ENCODE assay signal across 1 cellular context in the genomic region with DNA sequence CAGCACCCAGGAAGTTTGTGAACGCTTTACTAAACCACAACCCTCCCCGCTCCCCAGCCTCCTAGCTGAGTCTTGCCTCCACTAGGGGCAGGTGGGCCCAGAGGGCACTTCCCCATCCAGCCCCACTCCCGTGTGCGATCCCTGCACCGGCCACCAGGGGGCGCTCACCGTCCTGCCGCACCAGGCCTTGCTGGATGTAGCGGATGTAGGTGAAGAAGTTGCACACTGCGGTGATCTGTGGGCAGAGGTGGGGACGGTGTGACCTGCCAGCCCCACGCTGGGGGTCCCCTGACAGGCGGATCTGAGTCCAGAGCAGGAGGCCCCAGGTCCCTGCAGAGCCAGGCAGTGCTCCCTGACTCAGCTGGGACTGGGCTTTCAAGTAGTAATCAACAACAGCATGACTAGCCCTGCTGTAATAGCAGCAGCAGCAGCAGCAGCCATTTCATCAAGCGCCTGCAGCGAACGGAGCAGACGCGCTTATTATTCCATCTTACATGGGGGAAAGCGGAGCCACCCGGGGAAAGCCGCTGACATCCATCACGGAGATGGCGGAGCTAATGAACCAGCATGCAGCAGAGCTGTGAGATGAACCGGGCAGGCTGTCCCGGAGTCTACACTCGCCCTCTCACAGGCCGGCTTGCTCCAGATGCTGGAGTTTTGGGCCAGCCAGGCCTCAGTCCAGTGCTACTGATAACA.
TF ChIP-seq lines count a peak whose summit lies in the region.

No MANE protein-coding gene starts in this region.

TF ChIP-seq in K562, 482 proteins besides CTCF, POLR2A, EP300 and RAD21 (continued from another document and continues in another):
- TF ChIP-seq, protein P1, sequence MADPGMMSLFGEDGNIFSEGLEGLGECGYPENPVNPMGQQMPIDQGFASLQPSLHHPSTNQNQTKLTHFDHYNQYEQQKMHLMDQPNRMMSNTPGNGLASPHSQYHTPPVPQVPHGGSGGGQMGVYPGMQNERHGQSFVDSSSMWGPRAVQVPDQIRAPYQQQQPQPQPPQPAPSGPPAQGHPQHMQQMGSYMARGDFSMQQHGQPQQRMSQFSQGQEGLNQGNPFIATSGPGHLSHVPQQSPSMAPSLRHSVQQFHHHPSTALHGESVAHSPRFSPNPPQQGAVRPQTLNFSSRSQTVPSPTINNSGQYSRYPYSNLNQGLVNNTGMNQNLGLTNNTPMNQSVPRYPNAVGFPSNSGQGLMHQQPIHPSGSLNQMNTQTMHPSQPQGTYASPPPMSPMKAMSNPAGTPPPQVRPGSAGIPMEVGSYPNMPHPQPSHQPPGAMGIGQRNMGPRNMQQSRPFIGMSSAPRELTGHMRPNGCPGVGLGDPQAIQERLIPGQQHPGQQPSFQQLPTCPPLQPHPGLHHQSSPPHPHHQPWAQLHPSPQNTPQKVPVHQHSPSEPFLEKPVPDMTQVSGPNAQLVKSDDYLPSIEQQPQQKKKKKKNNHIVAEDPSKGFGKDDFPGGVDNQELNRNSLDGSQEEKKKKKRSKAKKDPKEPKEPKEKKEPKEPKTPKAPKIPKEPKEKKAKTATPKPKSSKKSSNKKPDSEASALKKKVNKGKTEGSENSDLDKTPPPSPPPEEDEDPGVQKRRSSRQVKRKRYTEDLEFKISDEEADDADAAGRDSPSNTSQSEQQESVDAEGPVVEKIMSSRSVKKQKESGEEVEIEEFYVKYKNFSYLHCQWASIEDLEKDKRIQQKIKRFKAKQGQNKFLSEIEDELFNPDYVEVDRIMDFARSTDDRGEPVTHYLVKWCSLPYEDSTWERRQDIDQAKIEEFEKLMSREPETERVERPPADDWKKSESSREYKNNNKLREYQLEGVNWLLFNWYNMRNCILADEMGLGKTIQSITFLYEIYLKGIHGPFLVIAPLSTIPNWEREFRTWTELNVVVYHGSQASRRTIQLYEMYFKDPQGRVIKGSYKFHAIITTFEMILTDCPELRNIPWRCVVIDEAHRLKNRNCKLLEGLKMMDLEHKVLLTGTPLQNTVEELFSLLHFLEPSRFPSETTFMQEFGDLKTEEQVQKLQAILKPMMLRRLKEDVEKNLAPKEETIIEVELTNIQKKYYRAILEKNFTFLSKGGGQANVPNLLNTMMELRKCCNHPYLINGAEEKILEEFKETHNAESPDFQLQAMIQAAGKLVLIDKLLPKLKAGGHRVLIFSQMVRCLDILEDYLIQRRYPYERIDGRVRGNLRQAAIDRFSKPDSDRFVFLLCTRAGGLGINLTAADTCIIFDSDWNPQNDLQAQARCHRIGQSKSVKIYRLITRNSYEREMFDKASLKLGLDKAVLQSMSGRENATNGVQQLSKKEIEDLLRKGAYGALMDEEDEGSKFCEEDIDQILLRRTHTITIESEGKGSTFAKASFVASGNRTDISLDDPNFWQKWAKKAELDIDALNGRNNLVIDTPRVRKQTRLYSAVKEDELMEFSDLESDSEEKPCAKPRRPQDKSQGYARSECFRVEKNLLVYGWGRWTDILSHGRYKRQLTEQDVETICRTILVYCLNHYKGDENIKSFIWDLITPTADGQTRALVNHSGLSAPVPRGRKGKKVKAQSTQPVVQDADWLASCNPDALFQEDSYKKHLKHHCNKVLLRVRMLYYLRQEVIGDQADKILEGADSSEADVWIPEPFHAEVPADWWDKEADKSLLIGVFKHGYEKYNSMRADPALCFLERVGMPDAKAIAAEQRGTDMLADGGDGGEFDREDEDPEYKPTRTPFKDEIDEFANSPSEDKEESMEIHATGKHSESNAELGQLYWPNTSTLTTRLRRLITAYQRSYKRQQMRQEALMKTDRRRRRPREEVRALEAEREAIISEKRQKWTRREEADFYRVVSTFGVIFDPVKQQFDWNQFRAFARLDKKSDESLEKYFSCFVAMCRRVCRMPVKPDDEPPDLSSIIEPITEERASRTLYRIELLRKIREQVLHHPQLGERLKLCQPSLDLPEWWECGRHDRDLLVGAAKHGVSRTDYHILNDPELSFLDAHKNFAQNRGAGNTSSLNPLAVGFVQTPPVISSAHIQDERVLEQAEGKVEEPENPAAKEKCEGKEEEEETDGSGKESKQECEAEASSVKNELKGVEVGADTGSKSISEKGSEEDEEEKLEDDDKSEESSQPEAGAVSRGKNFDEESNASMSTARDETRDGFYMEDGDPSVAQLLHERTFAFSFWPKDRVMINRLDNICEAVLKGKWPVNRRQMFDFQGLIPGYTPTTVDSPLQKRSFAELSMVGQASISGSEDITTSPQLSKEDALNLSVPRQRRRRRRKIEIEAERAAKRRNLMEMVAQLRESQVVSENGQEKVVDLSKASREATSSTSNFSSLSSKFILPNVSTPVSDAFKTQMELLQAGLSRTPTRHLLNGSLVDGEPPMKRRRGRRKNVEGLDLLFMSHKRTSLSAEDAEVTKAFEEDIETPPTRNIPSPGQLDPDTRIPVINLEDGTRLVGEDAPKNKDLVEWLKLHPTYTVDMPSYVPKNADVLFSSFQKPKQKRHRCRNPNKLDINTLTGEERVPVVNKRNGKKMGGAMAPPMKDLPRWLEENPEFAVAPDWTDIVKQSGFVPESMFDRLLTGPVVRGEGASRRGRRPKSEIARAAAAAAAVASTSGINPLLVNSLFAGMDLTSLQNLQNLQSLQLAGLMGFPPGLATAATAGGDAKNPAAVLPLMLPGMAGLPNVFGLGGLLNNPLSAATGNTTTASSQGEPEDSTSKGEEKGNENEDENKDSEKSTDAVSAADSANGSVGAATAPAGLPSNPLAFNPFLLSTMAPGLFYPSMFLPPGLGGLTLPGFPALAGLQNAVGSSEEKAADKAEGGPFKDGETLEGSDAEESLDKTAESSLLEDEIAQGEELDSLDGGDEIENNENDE (IDR thresholded peaks at IDR 0.05; ENCODE audit: low read depth, low read length) = no peak
- TF ChIP-seq ZNF274 (IDR thresholded peaks at IDR 0.05; ENCODE audit: borderline replicate concordance, low read depth, low read length) = no peak
- no peak for TF ChIP-seq SRSF1 (IDR thresholded peaks at IDR 0.05; ENCODE audit: low read depth, low read length)
- TF ChIP-seq, protein P2, sequence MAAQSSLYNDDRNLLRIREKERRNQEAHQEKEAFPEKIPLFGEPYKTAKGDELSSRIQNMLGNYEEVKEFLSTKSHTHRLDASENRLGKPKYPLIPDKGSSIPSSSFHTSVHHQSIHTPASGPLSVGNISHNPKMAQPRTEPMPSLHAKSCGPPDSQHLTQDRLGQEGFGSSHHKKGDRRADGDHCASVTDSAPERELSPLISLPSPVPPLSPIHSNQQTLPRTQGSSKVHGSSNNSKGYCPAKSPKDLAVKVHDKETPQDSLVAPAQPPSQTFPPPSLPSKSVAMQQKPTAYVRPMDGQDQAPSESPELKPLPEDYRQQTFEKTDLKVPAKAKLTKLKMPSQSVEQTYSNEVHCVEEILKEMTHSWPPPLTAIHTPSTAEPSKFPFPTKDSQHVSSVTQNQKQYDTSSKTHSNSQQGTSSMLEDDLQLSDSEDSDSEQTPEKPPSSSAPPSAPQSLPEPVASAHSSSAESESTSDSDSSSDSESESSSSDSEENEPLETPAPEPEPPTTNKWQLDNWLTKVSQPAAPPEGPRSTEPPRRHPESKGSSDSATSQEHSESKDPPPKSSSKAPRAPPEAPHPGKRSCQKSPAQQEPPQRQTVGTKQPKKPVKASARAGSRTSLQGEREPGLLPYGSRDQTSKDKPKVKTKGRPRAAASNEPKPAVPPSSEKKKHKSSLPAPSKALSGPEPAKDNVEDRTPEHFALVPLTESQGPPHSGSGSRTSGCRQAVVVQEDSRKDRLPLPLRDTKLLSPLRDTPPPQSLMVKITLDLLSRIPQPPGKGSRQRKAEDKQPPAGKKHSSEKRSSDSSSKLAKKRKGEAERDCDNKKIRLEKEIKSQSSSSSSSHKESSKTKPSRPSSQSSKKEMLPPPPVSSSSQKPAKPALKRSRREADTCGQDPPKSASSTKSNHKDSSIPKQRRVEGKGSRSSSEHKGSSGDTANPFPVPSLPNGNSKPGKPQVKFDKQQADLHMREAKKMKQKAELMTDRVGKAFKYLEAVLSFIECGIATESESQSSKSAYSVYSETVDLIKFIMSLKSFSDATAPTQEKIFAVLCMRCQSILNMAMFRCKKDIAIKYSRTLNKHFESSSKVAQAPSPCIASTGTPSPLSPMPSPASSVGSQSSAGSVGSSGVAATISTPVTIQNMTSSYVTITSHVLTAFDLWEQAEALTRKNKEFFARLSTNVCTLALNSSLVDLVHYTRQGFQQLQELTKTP (IDR thresholded peaks at IDR 0.05; ENCODE audit: low read depth in 1 of 2, partially characterized antibody in 2 of 2) = no peak
- TF ChIP-seq CEBPG (CRISPR knock-in tag; IDR thresholded peaks at IDR 0.05) = peak; percentile 5; the same call in 1 of the 2 replicates
- no peak for TF ChIP-seq CEBPG (tag; conservative IDR thresholded peaks at IDR 0.05 in 1 of 2, IDR thresholded peaks at IDR 0.05 in 1 of 2)
- TF ChIP-seq KAT8 (IDR thresholded peaks at IDR 0.05; ENCODE audit: low read depth) = no peak
- no peak; the same call in 1 of the 2 replicates for TF ChIP-seq ZBTB17 (CRISPR knock-in tag; IDR thresholded peaks at IDR 0.05)
- TF ChIP-seq NR2F6 (CRISPR knock-in tag; IDR thresholded peaks at IDR 0.05) = no peak
- no peak for TF ChIP-seq FOS (IDR thresholded peaks at IDR 0.05; ENCODE audit: extremely low read depth, insufficient read length)
- TF ChIP-seq NBN (IDR thresholded peaks at IDR 0.05; ENCODE audit: low read depth) = no peak
- TF ChIP-seq PCBP2 (IDR thresholded peaks at IDR 0.05; ENCODE audit: low read depth, low read length, poor library complexity, severe bottlenecking) = no peak
- peak; percentile 68 for TF ChIP-seq CC2D1A (IDR thresholded peaks at IDR 0.05)
- TF ChIP-seq, protein P3, sequence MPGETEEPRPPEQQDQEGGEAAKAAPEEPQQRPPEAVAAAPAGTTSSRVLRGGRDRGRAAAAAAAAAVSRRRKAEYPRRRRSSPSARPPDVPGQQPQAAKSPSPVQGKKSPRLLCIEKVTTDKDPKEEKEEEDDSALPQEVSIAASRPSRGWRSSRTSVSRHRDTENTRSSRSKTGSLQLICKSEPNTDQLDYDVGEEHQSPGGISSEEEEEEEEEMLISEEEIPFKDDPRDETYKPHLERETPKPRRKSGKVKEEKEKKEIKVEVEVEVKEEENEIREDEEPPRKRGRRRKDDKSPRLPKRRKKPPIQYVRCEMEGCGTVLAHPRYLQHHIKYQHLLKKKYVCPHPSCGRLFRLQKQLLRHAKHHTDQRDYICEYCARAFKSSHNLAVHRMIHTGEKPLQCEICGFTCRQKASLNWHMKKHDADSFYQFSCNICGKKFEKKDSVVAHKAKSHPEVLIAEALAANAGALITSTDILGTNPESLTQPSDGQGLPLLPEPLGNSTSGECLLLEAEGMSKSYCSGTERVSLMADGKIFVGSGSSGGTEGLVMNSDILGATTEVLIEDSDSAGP (CRISPR knock-in tag; IDR thresholded peaks at IDR 0.05) = no peak
- TF ChIP-seq CBX8 (IDR thresholded peaks at IDR 0.05; ENCODE audit: borderline replicate concordance, extremely low read depth, low read depth, low read length, poor library complexity, severe bottlenecking) = no peak
- TF ChIP-seq, protein P4, sequence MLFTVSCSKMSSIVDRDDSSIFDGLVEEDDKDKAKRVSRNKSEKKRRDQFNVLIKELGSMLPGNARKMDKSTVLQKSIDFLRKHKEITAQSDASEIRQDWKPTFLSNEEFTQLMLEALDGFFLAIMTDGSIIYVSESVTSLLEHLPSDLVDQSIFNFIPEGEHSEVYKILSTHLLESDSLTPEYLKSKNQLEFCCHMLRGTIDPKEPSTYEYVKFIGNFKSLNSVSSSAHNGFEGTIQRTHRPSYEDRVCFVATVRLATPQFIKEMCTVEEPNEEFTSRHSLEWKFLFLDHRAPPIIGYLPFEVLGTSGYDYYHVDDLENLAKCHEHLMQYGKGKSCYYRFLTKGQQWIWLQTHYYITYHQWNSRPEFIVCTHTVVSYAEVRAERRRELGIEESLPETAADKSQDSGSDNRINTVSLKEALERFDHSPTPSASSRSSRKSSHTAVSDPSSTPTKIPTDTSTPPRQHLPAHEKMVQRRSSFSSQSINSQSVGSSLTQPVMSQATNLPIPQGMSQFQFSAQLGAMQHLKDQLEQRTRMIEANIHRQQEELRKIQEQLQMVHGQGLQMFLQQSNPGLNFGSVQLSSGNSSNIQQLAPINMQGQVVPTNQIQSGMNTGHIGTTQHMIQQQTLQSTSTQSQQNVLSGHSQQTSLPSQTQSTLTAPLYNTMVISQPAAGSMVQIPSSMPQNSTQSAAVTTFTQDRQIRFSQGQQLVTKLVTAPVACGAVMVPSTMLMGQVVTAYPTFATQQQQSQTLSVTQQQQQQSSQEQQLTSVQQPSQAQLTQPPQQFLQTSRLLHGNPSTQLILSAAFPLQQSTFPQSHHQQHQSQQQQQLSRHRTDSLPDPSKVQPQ (CRISPR knock-in tag; IDR thresholded peaks at IDR 0.05; ENCODE audit: borderline replicate concordance) = no peak
- TF ChIP-seq BRD9 (IDR thresholded peaks at IDR 0.05; ENCODE audit: low read depth, partially characterized antibody) = no peak
- TF ChIP-seq NFIC (IDR thresholded peaks at IDR 0.05) = no peak; the same call in 1 of the 2 replicates
- TF ChIP-seq ZNF830 (CRISPR knock-in tag; IDR thresholded peaks at IDR 0.05) = no peak
- no peak for TF ChIP-seq HLTF (IDR thresholded peaks at IDR 0.05)
- TF ChIP-seq ZNF644 (tag; IDR thresholded peaks at IDR 0.05; ENCODE audit: low read depth) = no peak
- no peak for TF ChIP-seq MED1 (CRISPR knock-in tag; IDR thresholded peaks at IDR 0.05; ENCODE audit: borderline replicate concordance)
- TF ChIP-seq ZFP36 (IDR thresholded peaks at IDR 0.05; ENCODE audit: low read depth, low read length, partially characterized antibody) = peak; percentile 37
- no peak for TF ChIP-seq DMBX1 (CRISPR knock-in tag; IDR thresholded peaks at IDR 0.05; ENCODE audit: borderline replicate concordance)
- no peak for TF ChIP-seq POLR2B (IDR thresholded peaks at IDR 0.05; ENCODE audit: low read depth, partially characterized antibody)
- no peak for TF ChIP-seq GATAD2B (IDR thresholded peaks at IDR 0.05; ENCODE audit: borderline replicate concordance)
- TF ChIP-seq NUFIP1 (IDR thresholded peaks at IDR 0.05; ENCODE audit: partially characterized antibody) = no peak
- no peak for TF ChIP-seq DDX20 (tag; IDR thresholded peaks at IDR 0.05; ENCODE audit: low read depth)
- no peak for TF ChIP-seq CBX1 (IDR thresholded peaks at IDR 0.05; ENCODE audit: low read depth)
- TF ChIP-seq, protein P5, sequence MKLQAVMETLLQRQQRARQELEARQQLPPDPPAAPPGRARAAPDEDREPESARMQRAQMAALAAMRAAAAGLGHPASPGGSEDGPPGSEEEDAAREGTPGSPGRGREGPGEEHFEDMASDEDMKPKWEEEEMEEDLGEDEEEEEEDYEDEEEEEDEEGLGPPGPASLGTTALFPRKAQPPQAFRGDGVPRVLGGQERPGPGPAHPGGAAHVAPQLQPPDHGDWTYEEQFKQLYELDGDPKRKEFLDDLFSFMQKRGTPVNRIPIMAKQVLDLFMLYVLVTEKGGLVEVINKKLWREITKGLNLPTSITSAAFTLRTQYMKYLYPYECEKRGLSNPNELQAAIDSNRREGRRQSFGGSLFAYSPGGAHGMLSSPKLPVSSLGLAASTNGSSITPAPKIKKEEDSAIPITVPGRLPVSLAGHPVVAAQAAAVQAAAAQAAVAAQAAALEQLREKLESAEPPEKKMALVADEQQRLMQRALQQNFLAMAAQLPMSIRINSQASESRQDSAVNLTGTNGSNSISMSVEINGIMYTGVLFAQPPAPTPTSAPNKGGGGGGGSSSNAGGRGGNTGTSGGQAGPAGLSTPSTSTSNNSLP (IDR thresholded peaks at IDR 0.05; ENCODE audit: borderline replicate concordance, low read depth, low read length) = no peak
